In the genomic region with DNA sequence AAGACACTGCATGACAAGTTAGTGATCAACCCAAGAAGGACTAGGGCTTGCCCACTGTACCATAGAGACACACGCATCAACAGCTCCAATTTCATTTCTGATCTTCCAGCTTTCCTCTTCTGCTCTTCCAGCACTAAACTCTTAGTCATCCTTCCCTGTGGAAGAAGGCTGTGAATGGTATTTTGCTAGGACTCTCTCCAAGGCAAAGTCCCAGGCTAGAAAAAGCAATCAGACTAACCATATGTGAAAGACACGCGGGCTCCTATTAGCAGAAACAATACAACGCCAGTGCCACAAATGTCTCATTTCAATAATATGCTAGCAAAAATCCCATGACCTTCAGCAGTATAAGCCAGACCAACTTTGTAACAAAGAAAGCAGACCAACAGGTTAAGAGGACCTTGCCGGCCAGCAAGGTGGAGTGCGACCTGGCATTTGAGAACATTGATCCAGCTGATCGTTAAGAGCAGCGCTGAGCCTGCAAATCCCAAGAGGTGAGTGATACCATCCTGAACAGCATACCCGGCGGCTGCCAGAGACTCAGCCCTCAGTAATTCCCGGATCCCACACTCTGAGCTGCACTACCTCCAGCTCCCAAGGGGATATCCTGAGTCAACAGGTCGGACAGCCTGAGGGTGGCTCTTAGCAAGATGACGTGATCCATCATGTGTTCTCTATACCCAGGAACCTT, we compare ENCODE assay signal across 16 cellular contexts.
DNase-seq lines count a peak whose midpoint lies in the region; ATAC-seq and TF ChIP-seq lines count a peak whose summit lies in the region.
"Had no signal": no experiment of that assay in that cellular context is flagged by ENCODE, and none has a peak within 500 bp of the region (broad histone marks: within the 10 kb centered on the region; RNA-seq: fewer than 3 reads in every experiment).

No MANE protein-coding gene starts in this region.

- no peak overlapping the region for H3K4me3 Mint-ChIP-seq in activated naive CD4-positive, alpha-beta T cell treated with anti-CD3 and anti-CD28 coated beads, Interleukin-2, amount 50 U/mL, for 24 hours
- no peak overlapping the region for H3K4me3 Mint-ChIP-seq in activated naive CD4-positive, alpha-beta T cell treated with anti-CD3 and anti-CD28 coated beads for 36 hours
- H3K4me3 Mint-ChIP-seq in WTC11, result no peak overlapping the region
- H3K4me3 Mint-ChIP-seq: effector memory CD8-positive, alpha-beta T cell had no signal

- H3K9me3 ChIP-seq in tibial artery, result no peaks in the 10 kb centered on the region

- H3K4me1 ChIP-seq in tibial artery, result peaks cover 0 to 16% (median 12%) of the 10 kb centered on the region in 4 donors

- peak overlapping the region; percentile 53 to 67 for H3K27ac ChIP-seq in tibial artery
- H3K27ac ChIP-seq: hepatocyte, KMS-11 had no signal

- H3K27me3 ChIP-seq in tibial artery, result no peaks in the 10 kb centered on the region
- H3K27me3 ChIP-seq: hepatocyte had no signal

- no peaks in the 10 kb centered on the region for H3K9me3 Mint-ChIP-seq in activated naive CD4-positive, alpha-beta T cell treated with anti-CD3 and anti-CD28 coated beads, Interleukin-2, amount 50 U/mL, for 24 hours
- no peaks in the 10 kb centered on the region for H3K9me3 Mint-ChIP-seq in activated naive CD4-positive, alpha-beta T cell treated with anti-CD3 and anti-CD28 coated beads for 36 hours
- no peaks in the 10 kb centered on the region for H3K9me3 Mint-ChIP-seq in WTC11
- H3K9me3 Mint-ChIP-seq: effector memory CD8-positive, alpha-beta T cell had no signal

- ATAC-seq in WTC11, result peak; percentile 34
- no peak for ATAC-seq in HG03135 (IDR thresholded peaks at IDR 0.05; ENCODE audit: unreplicated experiment)

- H3K4me1 Mint-ChIP-seq in activated naive CD4-positive, alpha-beta T cell treated with anti-CD3 and anti-CD28 coated beads, Interleukin-2, amount 50 U/mL, for 24 hours, result peaks cover 48% of the 10 kb centered on the region
- peaks cover 34% of the 10 kb centered on the region for H3K4me1 Mint-ChIP-seq in activated naive CD4-positive, alpha-beta T cell treated with anti-CD3 and anti-CD28 coated beads for 36 hours (ENCODE audit: low read depth)
- H3K4me1 Mint-ChIP-seq in WTC11, result peaks cover 69% of the 10 kb centered on the region

- H3K36me3 Mint-ChIP-seq in activated naive CD4-positive, alpha-beta T cell treated with anti-CD3 and anti-CD28 coated beads, Interleukin-2, amount 50 U/mL, for 24 hours, result peaks cover 16% of the 10 kb centered on the region
- H3K36me3 Mint-ChIP-seq in activated naive CD4-positive, alpha-beta T cell treated with anti-CD3 and anti-CD28 coated beads for 36 hours (ENCODE audit: low read depth), result peaks cover 7% of the 10 kb centered on the region
- peaks cover 17% of the 10 kb centered on the region for H3K36me3 Mint-ChIP-seq in WTC11

- intact Hi-C loops in activated naive CD4-positive, alpha-beta T cell treated with anti-CD3 and anti-CD28 coated beads for 36 hours (cut with micrococcal nuclease), result no loop called here
- intact Hi-C loops in tibial artery (cut with DNase I; ENCODE audit: low total_unique reads), result no loop called here

- DNase-seq in activated naive CD4-positive, alpha-beta T cell treated with anti-CD3 and anti-CD28 coated beads for 36 hours, result no peak
- DNase-seq in WTC11 (ENCODE audit: low spot score) (no peak), fibroblast of gingiva (ENCODE audit: low read depth) (peak; percentile 80), tibial artery (peak in 1 of 2 donors; percentile 66), medulla oblongata (ENCODE audit: extremely low spot score) (no peak)
- no peak for DNase-seq in stimulated activated CD8-positive, alpha-beta memory T cell treated with anti-CD3 and anti-CD28 coated beads, Interleukin-4, amount 100 ng/mL, for 48 hours
- DNase-seq: AML-193; effector memory CD8-positive, alpha-beta T cell; NCI-H1694 treated with DMSO at 0.1 percent for 48 hours; OCI-M1 had no signal

- no peaks in the 10 kb centered on the region for H3K27me3 Mint-ChIP-seq in activated naive CD4-positive, alpha-beta T cell treated with anti-CD3 and anti-CD28 coated beads, Interleukin-2, amount 50 U/mL, for 24 hours
- no peaks in the 10 kb centered on the region for H3K27me3 Mint-ChIP-seq in activated naive CD4-positive, alpha-beta T cell treated with anti-CD3 and anti-CD28 coated beads for 36 hours (ENCODE audit: low read depth)
- no peaks in the 10 kb centered on the region for H3K27me3 Mint-ChIP-seq in WTC11 (ENCODE audit: low read depth)
- H3K27me3 Mint-ChIP-seq: effector memory CD8-positive, alpha-beta T cell had no signal

- peak overlapping the region; percentile 52 for H3K27ac Mint-ChIP-seq in activated naive CD4-positive, alpha-beta T cell treated with anti-CD3 and anti-CD28 coated beads, Interleukin-2, amount 50 U/mL, for 24 hours
- H3K27ac Mint-ChIP-seq in activated naive CD4-positive, alpha-beta T cell treated with anti-CD3 and anti-CD28 coated beads for 36 hours, result no peak overlapping the region
- H3K27ac Mint-ChIP-seq in WTC11, result peak overlapping the region; percentile 92
- H3K27ac Mint-ChIP-seq: activated naive CD4-positive, alpha-beta T cell treated with anti-CD3 and anti-CD28 coated beads, Interleukin-2, amount 50 U/mL, for 72 hours had no signal

- no peak for TF ChIP-seq CTCF in WTC11 (IDR thresholded peaks at IDR 0.05)
- no peak for TF ChIP-seq CTCF in tibial artery (IDR thresholded peaks at IDR 0.05)

- POLR2A ChIA-PET in WTC11 (lab: Charles Lee), result no interaction called here

- CTCF ChIA-PET in activated naive CD4-positive, alpha-beta T cell treated with anti-CD3 and anti-CD28 coated beads for 36 hours (lab: Charles Lee), result no interaction called here
- CTCF ChIA-PET in WTC11 (lab: Charles Lee), result interaction anchor here (1.0 to 1.3 kb wide), 2 partner anchors 18 to 31 kb away, joined by 3 read pairs; no protein-coding TSS in a partner anchor

- H3K36me3 ChIP-seq in tibial artery, result peaks cover 9 to 13% (median 13%) of the 10 kb centered on the region in 3 donors

- H3K4me3 ChIP-seq in tibial artery, result peak overlapping the region in 1 of 2 donors; percentile 3
- H3K4me3 ChIP-seq: hepatocyte, smooth muscle cell had no signal

TF ChIP-seq in WTC11, 78 proteins besides CTCF, POLR2A, EP300 and RAD21:
- TF ChIP-seq EMX1 (CRISPR knock-in tag; IDR thresholded peaks at IDR 0.05), result no peak
- TF ChIP-seq ZNF219 (CRISPR knock-in tag; IDR thresholded peaks at IDR 0.05; ENCODE audit: borderline replicate concordance), result no peak
- TF ChIP-seq ZNF416 (CRISPR knock-in tag; IDR thresholded peaks at IDR 0.05), result no peak
- no peak for TF ChIP-seq RELA (CRISPR knock-in tag; IDR thresholded peaks at IDR 0.05; ENCODE audit: borderline replicate concordance)
- TF ChIP-seq NFATC4 (CRISPR knock-in tag; IDR thresholded peaks at IDR 0.05), result no peak
